1 cellular context compared by ENCODE assay signal in genomic region chr16:5025171-5025632, GRCh38.
TF ChIP-seq lines count a peak whose summit lies in the region.

No MANE protein-coding gene starts in this region.

TF ChIP-seq in HepG2, 621 proteins besides CTCF, POLR2A, EP300 and RAD21 (continues in another document):
- TF ChIP-seq TRAFD1 (CRISPR knock-in tag; IDR thresholded peaks at IDR 0.05; ENCODE audit: borderline replicate concordance) (no peak), THAP8 (CRISPR knock-in tag; IDR thresholded peaks at IDR 0.05; ENCODE audit: borderline replicate concordance) (no peak), RXRA (CRISPR knock-in tag; IDR thresholded peaks at IDR 0.05) (0 out of 2 replicates have a peak, but pooled peaks have one; percentile 30), ZNF609 (CRISPR knock-in tag; IDR thresholded peaks at IDR 0.05; ENCODE audit: borderline replicate concordance) (no peak), HIVEP1 (CRISPR knock-in tag; IDR thresholded peaks at IDR 0.05) (peak; percentile 23; the same call in 1 of the 2 replicates), ZBTB33 (CRISPR knock-in tag; IDR thresholded peaks at IDR 0.05) (peak; percentile 98), SP5 (CRISPR knock-in tag; IDR thresholded peaks at IDR 0.05; ENCODE audit: borderline replicate concordance, low read depth) (no peak), ZNF335 (CRISPR knock-in tag; IDR thresholded peaks at IDR 0.05) (no peak), KDM1A (CRISPR knock-in tag; IDR thresholded peaks at IDR 0.05) (no peak), TEAD3 (CRISPR knock-in tag; optimal IDR thresholded peaks at IDR 0.05; ENCODE audit: borderline replicate concordance) (peak; percentile 34), DMAP1 (CRISPR knock-in tag; IDR thresholded peaks at IDR 0.05) (no peak), MBD4 (IDR thresholded peaks at IDR 0.05; ENCODE audit: borderline replicate concordance, low read length) (no peak), AGO1 (IDR thresholded peaks at IDR 0.05; ENCODE audit: low read depth, low read length, poor library complexity, severe bottlenecking) (peak; percentile 55), HMG20B (CRISPR knock-in tag; conservative IDR thresholded peaks at IDR 0.05) (no peak), FOXP4 (CRISPR knock-in tag; IDR thresholded peaks at IDR 0.05) (no peak), ZNF879 (CRISPR knock-in tag; IDR thresholded peaks at IDR 0.05) (no peak), STAG1 (CRISPR knock-in tag; IDR thresholded peaks at IDR 0.05) (peak; percentile 66), ZSCAN12 (CRISPR knock-in tag; IDR thresholded peaks at IDR 0.05) (no peak), NFYB (CRISPR knock-in tag; IDR thresholded peaks at IDR 0.05) (no peak), ZGPAT (CRISPR knock-in tag; IDR thresholded peaks at IDR 0.05) (no peak), ZSCAN29 (CRISPR knock-in tag; conservative IDR thresholded peaks at IDR 0.05) (no peak), ZNF687 (CRISPR knock-in tag; IDR thresholded peaks at IDR 0.05) (peak; percentile 35; the same call in 1 of the 2 replicates), MYC (CRISPR knock-in tag; IDR thresholded peaks at IDR 0.05; ENCODE audit: borderline replicate concordance) (0 out of 2 replicates have a peak, but pooled peaks have one; percentile 22), ZFP90 (CRISPR knock-in tag; IDR thresholded peaks at IDR 0.05; ENCODE audit: borderline replicate concordance) (no peak), SRY (CRISPR knock-in tag; IDR thresholded peaks at IDR 0.05) (no peak), SKI (IDR thresholded peaks at IDR 0.05; ENCODE audit: partially characterized antibody) (no peak), SMC3 (IDR thresholded peaks at IDR 0.05; ENCODE audit: low read length) (0 out of 2 replicates have a peak, but pooled peaks have one; percentile 2), ZNF776 (CRISPR knock-in tag; IDR thresholded peaks at IDR 0.05) (peak; percentile 96), FOXA1 (IDR thresholded peaks at IDR 0.05) (no peak), FOXA1 (CRISPR knock-in tag; IDR thresholded peaks at IDR 0.05) (no peak), IKZF4 (CRISPR knock-in tag; IDR thresholded peaks at IDR 0.05; ENCODE audit: borderline replicate concordance, low read depth, not compliant biosample characterization) (no peak), TAF15 (IDR thresholded peaks at IDR 0.05; ENCODE audit: low read depth, low read length, poor library complexity, severe bottlenecking) (no peak), SAP130 (CRISPR knock-in tag; IDR thresholded peaks at IDR 0.05; ENCODE audit: low read depth) (no peak), MTA1 (CRISPR knock-in tag; IDR thresholded peaks at IDR 0.05; ENCODE audit: borderline replicate concordance) (peak; percentile 22; the same call in 1 of the 2 replicates), FOXO1 (CRISPR knock-in tag; IDR thresholded peaks at IDR 0.05) (no peak), ZNF143 (CRISPR knock-in tag; IDR thresholded peaks at IDR 0.05) (no peak), NFE2L1 (CRISPR knock-in tag; IDR thresholded peaks at IDR 0.05; ENCODE audit: borderline replicate concordance) (no peak), NFRKB (IDR thresholded peaks at IDR 0.05) (no peak), IRF9 (CRISPR knock-in tag; IDR thresholded peaks at IDR 0.05; ENCODE audit: borderline replicate concordance) (peak; percentile 49; the same call in 1 of the 2 replicates), TIGD3 (CRISPR knock-in tag; IDR thresholded peaks at IDR 0.05; ENCODE audit: borderline replicate concordance) (no peak), ZBTB38 (CRISPR knock-in tag; IDR thresholded peaks at IDR 0.05) (peak; percentile 91), ZNF781 (CRISPR knock-in tag; IDR thresholded peaks at IDR 0.05; ENCODE audit: borderline replicate concordance, not compliant biosample characterization) (no peak), SOX6 (IDR thresholded peaks at IDR 0.05) (no peak), SOX6 (CRISPR knock-in tag; IDR thresholded peaks at IDR 0.05) (no peak), RBM39 (IDR thresholded peaks at IDR 0.05; ENCODE audit: low read depth, low read length, poor library complexity, severe bottlenecking) (peak; percentile 53), NFKB2 (CRISPR knock-in tag; IDR thresholded peaks at IDR 0.05; ENCODE audit: borderline replicate concordance) (peak; percentile 39; the same call in 1 of the 2 replicates), NFIB (CRISPR knock-in tag; IDR thresholded peaks at IDR 0.05; ENCODE audit: borderline replicate concordance) (no peak)
